In genomic region chr19:19033176-19033425, GRCh38 we compare ENCODE assay signal across 7 cellular contexts. TPM values are rescaled to one million over a fixed set of nuclear protein-coding genes. Genes with fewer than 3 reads are reported as not detected.
DNase-seq lines count a peak whose midpoint lies in the region; ATAC-seq and TF ChIP-seq lines count a peak whose summit lies in the region.

No MANE protein-coding gene starts in this region.

- H3K27ac Mint-ChIP-seq in stimulated activated naive CD8-positive, alpha-beta T cell treated with anti-CD3 and anti-CD28 coated beads, Interleukin-15, amount 100 ng/mL, for 72 hours = peak overlapping the region; percentile 88 to 98

- peak overlapping the region; percentile 94 for H3K4me3 ChIP-seq in right cardiac atrium (ENCODE audit: low read length)

- no peaks in the 10 kb centered on the region for H3K27me3 Mint-ChIP-seq in stimulated activated naive CD8-positive, alpha-beta T cell treated with anti-CD3 and anti-CD28 coated beads, Interleukin-15, amount 100 ng/mL, for 72 hours

- peak overlapping the region; percentile 94 to 99 for H3K4me3 Mint-ChIP-seq in stimulated activated naive CD8-positive, alpha-beta T cell treated with anti-CD3 and anti-CD28 coated beads, Interleukin-15, amount 100 ng/mL, for 72 hours

- ATAC-seq in GM21529 (IDR thresholded peaks at IDR 0.05; ENCODE audit: unreplicated experiment) = peak; percentile 16
- ATAC-seq in SK-N-SH treated with all-trans-retinoic acid at 6 μM for 48 hours = peak; percentile 21
- ATAC-seq in right cardiac atrium = no peak
- no peak for ATAC-seq in stimulated activated naive CD8-positive, alpha-beta T cell treated with anti-CD3 and anti-CD28 coated beads, Interleukin-15, amount 100 ng/mL, for 72 hours
- ATAC-seq in HG03097 (IDR thresholded peaks at IDR 0.05; ENCODE audit: low FRiP score, unreplicated experiment) = no peak

- peaks cover 8% of the 10 kb centered on the region for H3K4me1 ChIP-seq in right cardiac atrium (ENCODE audit: control insufficient read depth, insufficient read depth, low read length)

- 0% methylated on average over 32 of the region's 32 CpGs for WGBS in right cardiac atrium

- intact Hi-C loops in right cardiac atrium (cut with DNase I) = no loop called here

- H3K9me3 ChIP-seq in right cardiac atrium (ENCODE audit: control insufficient read depth, low read length) = no peaks in the 10 kb centered on the region

- peaks cover 34% of the 10 kb centered on the region for H3K4me1 Mint-ChIP-seq in stimulated activated naive CD8-positive, alpha-beta T cell treated with anti-CD3 and anti-CD28 coated beads, Interleukin-15, amount 100 ng/mL, for 72 hours

- H3K27me3 ChIP-seq in right cardiac atrium (ENCODE audit: control insufficient read depth, insufficient read depth) = no peaks in the 10 kb centered on the region

- peak overlapping the region; percentile 96 for H3K27ac ChIP-seq in right cardiac atrium (ENCODE audit: low read length)

- H3K9me3 Mint-ChIP-seq in stimulated activated naive CD8-positive, alpha-beta T cell treated with anti-CD3 and anti-CD28 coated beads, Interleukin-15, amount 100 ng/mL, for 72 hours = no peaks in the 10 kb centered on the region

- DNase-seq in right cardiac atrium = no peak
- no peak for DNase-seq in stimulated activated naive CD8-positive, alpha-beta T cell treated with anti-CD3 and anti-CD28 coated beads, Interleukin-15, amount 100 ng/mL, for 72 hours
- DNase-seq in NCI-H2107 (lab: John Stamatoyannopoulos, UW) = no peak
- DNase-seq in NCI-H146 treated with DMSO at 0.1 percent for 48 hours (lab: John Stamatoyannopoulos, UW; ENCODE audit: unreplicated experiment) = no peak

TF ChIP-seq in SK-N-SH treated with all-trans-retinoic acid at 6 μM for 48 hours, 23 proteins besides CTCF, POLR2A, EP300 and RAD21:
- no peak for TF ChIP-seq BACH2 (CRISPR knock-in tag; IDR thresholded peaks at IDR 0.05; ENCODE audit: borderline replicate concordance)
- TF ChIP-seq ESRRG (CRISPR knock-in tag; IDR thresholded peaks at IDR 0.05) = no peak
- TF ChIP-seq ZC3H10 (CRISPR knock-in tag; IDR thresholded peaks at IDR 0.05) = no peak
- no peak for TF ChIP-seq ARNTL (CRISPR knock-in tag; IDR thresholded peaks at IDR 0.05; ENCODE audit: borderline replicate concordance, low read depth)
- no peak for TF ChIP-seq TSHZ2 (CRISPR knock-in tag; IDR thresholded peaks at IDR 0.05)
- TF ChIP-seq TOX (CRISPR knock-in tag; IDR thresholded peaks at IDR 0.05; ENCODE audit: borderline replicate concordance) = no peak
- no peak for TF ChIP-seq GLIS3 (CRISPR knock-in tag; IDR thresholded peaks at IDR 0.05)
- no peak for TF ChIP-seq POU6F1 (CRISPR knock-in tag; IDR thresholded peaks at IDR 0.05; ENCODE audit: borderline replicate concordance, low read depth)
- TF ChIP-seq OSR1 (CRISPR knock-in tag; IDR thresholded peaks at IDR 0.05) = no peak
TF ChIP-seq in SK-N-SH treated with all-trans-retinoic acid at 6 μM for 48 hours: peak in this region for 0.

RNA-seq across cellular contexts. Expression of gene SUGP2, which starts 0.2 kb away (rescaled TPM):
- total RNA-seq in right cardiac atrium = 10 to 100 TPM; 50.3 to 77.7 (median 71.0) TPM
- polyA plus RNA-seq in right cardiac atrium = 48.3 TPM

RNA-seq across cellular contexts. Expression of gene ARMC6, which starts 0.3 kb away (rescaled TPM):
- total RNA-seq in right cardiac atrium = 10 to 100 TPM; 12.1 to 14.7 (median 13.8) TPM
- 16.7 TPM for polyA plus RNA-seq in right cardiac atrium

RNA-seq across cellular contexts. Expression of gene SLC25A42, which starts 30.7 kb away (rescaled TPM):
- total RNA-seq in right cardiac atrium = 10 to 100 TPM; 13.4 to 18.7 (median 13.7) TPM
- polyA plus RNA-seq in right cardiac atrium = 15.7 TPM

Comparison
In these comparisons a context has a peak if more than half of its experiments do, and no peak if none do; other contexts are left out.
1. ATAC-seq: peak in GM21529 (single experiment) and SK-N-SH treated with all-trans-retinoic acid at 6 μM for 48 hours (single experiment); none in right cardiac atrium (0 of 2), stimulated activated naive CD8-positive, alpha-beta T cell treated with anti-CD3 and anti-CD28 coated beads, Interleukin-15, amount 100 ng/mL, for 72 hours (single experiment) and HG03097 (single experiment).